8 cellular contexts compared by ENCODE assay signal in the genomic region with DNA sequence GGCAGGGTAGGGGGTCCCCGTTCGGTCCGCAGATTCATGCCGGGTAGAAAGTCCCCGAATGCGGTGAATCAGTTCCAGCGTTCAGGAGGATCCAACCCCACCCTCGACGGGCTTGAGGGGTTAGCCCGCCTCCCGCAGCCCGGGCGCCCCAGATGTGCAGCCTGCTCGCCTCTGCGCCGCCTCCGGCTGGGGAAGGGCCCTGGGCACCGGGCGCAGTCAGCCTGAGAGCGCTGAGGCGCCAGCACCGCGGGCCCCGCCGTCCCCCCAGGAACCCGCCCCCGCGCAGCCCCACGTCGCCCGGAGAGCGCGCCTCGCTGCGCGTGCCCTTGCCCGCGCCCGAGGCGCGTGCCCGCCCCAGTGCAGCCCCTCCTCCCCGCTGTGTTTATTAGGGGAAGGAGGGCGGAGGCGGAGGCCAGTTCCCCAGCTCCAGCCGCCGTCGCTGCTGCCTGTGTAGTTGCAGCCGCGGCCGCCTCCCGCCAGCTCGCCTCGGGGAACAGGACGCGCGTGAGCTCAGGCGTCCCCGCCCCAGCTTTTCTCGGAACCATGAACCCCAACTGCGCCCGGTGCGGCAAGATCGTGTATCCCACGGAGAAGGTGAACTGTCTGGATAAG. TPM values are rescaled to one million over a fixed set of nuclear protein-coding genes. Genes with fewer than 3 reads are reported as not detected.
A peak's percentile ranks its signal among the peaks of the same experiment; 100 is the strongest.
DNase-seq lines count a peak whose midpoint lies in the region; ATAC-seq and TF ChIP-seq lines count a peak whose summit lies in the region.

A gene with protein sequence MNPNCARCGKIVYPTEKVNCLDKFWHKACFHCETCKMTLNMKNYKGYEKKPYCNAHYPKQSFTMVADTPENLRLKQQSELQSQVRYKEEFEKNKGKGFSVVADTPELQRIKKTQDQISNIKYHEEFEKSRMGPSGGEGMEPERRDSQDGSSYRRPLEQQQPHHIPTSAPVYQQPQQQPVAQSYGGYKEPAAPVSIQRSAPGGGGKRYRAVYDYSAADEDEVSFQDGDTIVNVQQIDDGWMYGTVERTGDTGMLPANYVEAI (plus strand): TSS at position 412 of the 612 bp plus-strand sequence. CDS start 132 bp downstream, at position 544.

- CTCF ChIA-PET in activated CD4-positive, alpha-beta T cell treated with anti-CD3 and anti-CD28 coated beads for 36 hours (lab: Charles Lee), result interaction anchor here (0.7 to 2.2 kb wide), 7 partner anchors 13 to 283 kb away, joined by 3 to 9 read pairs (median 5); a partner anchor contains a TSS

- peak; percentile 90 for DNase-seq in ACHN
- peak; percentile 67 for DNase-seq in NCI-H446 treated with DMSO at 0.1 percent for 48 hours (lab: John Stamatoyannopoulos, UW)
- peak; percentile 95 for DNase-seq in activated CD4-positive, alpha-beta T cell treated with anti-CD3 and anti-CD28 coated beads for 36 hours
- no peak for DNase-seq in chondrocyte (ENCODE audit: low spot score)
- DNase-seq in kidney tubule cell (ENCODE audit: low spot score), result peak; percentile 92
- DNase-seq in stimulated activated CD4-positive, alpha-beta T cell treated with anti-CD3 and anti-CD28 coated beads, Interleukin-1b, Interleukin-23, amount 100 ng/mL, for 24 hours (ENCODE audit: low read depth in 4 of 4, low spot score in 1 of 4), result peak; percentile 65 to 85 (median 74)

- intact Hi-C loops in activated CD4-positive, alpha-beta T cell treated with anti-CD3 and anti-CD28 coated beads for 36 hours (cut with DNase I, micrococcal nuclease), result loop anchor here (1.0 to 5.0 kb wide), 16 partner anchors 16 to 533 kb away; a partner anchor contains a TSS

- peaks cover 51% of the 10 kb centered on the region for H3K4me1 Mint-ChIP-seq in activated CD4-positive, alpha-beta T cell treated with anti-CD3 and anti-CD28 coated beads for 36 hours
- H3K4me1 Mint-ChIP-seq in chondrocyte (ENCODE audit: low read depth), result peaks cover 53% of the 10 kb centered on the region

- no peaks in the 10 kb centered on the region for H3K9me3 Mint-ChIP-seq in activated CD4-positive, alpha-beta T cell treated with anti-CD3 and anti-CD28 coated beads for 36 hours (ENCODE audit: low read depth)
- H3K9me3 Mint-ChIP-seq in chondrocyte (ENCODE audit: low read depth), result no peaks in the 10 kb centered on the region

- peaks cover 14% of the 10 kb centered on the region for H3K36me3 Mint-ChIP-seq in activated CD4-positive, alpha-beta T cell treated with anti-CD3 and anti-CD28 coated beads for 36 hours (ENCODE audit: low read depth)
- peaks cover 10% of the 10 kb centered on the region for H3K36me3 Mint-ChIP-seq in chondrocyte (ENCODE audit: low read depth)

- POLR2A ChIA-PET in activated CD4-positive, alpha-beta T cell treated with anti-CD3 and anti-CD28 coated beads for 36 hours (lab: Charles Lee), result interaction anchor here (0.8 to 3.2 kb wide), 10 partner anchors 16 to 284 kb away, joined by 3 to 36 read pairs (median 5); a partner anchor contains a TSS

- TF ChIP-seq CTCF in chondrocyte (IDR thresholded peaks at IDR 0.05), result no peak

- peak; percentile 44 for ATAC-seq in GM18868 (IDR thresholded peaks at IDR 0.05; ENCODE audit: unreplicated experiment)
- peak; percentile 35 for ATAC-seq in HG03139 (IDR thresholded peaks at IDR 0.05; ENCODE audit: unreplicated experiment)
- peak; percentile 65 for ATAC-seq in activated CD4-positive, alpha-beta T cell treated with anti-CD3 and anti-CD28 coated beads for 36 hours

- peak within 1 kb of the TSS; percentile 96 for H3K27ac Mint-ChIP-seq in activated CD4-positive, alpha-beta T cell treated with anti-CD3 and anti-CD28 coated beads for 36 hours
- H3K27ac Mint-ChIP-seq in chondrocyte (ENCODE audit: unreplicated experiment), result peak within 1 kb of the TSS; percentile 96

- H3K27me3 Mint-ChIP-seq in activated CD4-positive, alpha-beta T cell treated with anti-CD3 and anti-CD28 coated beads for 36 hours, result peaks cover 2% of the 10 kb centered on the region
- H3K27me3 Mint-ChIP-seq in chondrocyte (ENCODE audit: low read depth), result no peaks in the 10 kb centered on the region

- in situ Hi-C loops in ACHN (cut with HindIII; ENCODE audit: low pct_ligation_motif_present, low pct_unique_long_range_greater_than_20kb, low sequenced_read_pairs), result no loop called here

- peak within 1 kb of the TSS; percentile 99 for H3K4me3 Mint-ChIP-seq in activated CD4-positive, alpha-beta T cell treated with anti-CD3 and anti-CD28 coated beads for 36 hours
- H3K4me3 Mint-ChIP-seq in chondrocyte (ENCODE audit: unreplicated experiment), result peak within 1 kb of the TSS; percentile 97

RNA-seq across cellular contexts. Expression of the gene that starts here (rescaled TPM):
- 100 to 1,000 TPM; 119 to 144 TPM for total RNA-seq in activated CD4-positive, alpha-beta T cell treated with anti-CD3 and anti-CD28 coated beads for 36 hours
- 444 to 599 TPM (median 593 TPM) in 3 replicates for total RNA-seq in chondrocyte
